10 cellular contexts compared by ENCODE assay signal in the genomic region with DNA sequence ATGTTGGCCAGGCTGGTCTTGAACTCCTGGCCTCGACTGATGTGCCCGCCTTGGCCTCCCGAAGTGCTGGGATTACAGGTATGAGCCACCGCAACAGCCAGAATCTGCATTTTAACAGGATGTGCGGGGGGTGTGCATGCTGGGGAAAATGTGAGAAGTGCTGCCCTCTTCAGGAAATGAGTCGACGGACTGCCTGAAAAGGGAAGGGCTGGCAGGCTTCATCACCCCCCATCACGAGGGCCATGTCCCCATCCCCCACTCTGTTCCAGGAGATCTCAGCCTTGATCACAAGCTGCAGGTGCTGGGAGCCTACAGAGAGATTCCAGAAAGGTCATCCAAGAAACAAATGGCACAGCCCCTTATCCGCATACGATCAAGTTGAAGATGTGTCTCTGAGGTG.
A peak's percentile ranks its signal among the peaks of the same experiment; 100 is the strongest.
DNase-seq lines count a peak whose midpoint lies in the region; ATAC-seq and TF ChIP-seq lines count a peak whose summit lies in the region.
"Had no signal": no experiment of that assay in that cellular context is flagged by ENCODE, and none has a peak within 500 bp of the region (broad histone marks: within the 10 kb centered on the region; RNA-seq: fewer than 3 reads in every experiment).

No MANE protein-coding gene starts in this region.

- H3K9me2 ChIP-seq in OCI-LY7 (ENCODE audit: insufficient read depth, low read length): no peaks in the 10 kb centered on the region

- BruUV-seq in A673 (replicated peaks; lab: Mats Ljungman, UMichigan) (no TSS peak), OCI-LY7 (replicated peaks; lab: Mats Ljungman, UMichigan) (no TSS peak)

- H3K9me3 ChIP-seq in A673 (ENCODE audit: low read depth, low read length, poor library complexity, severe bottlenecking): no peaks in the 10 kb centered on the region
- no peaks in the 10 kb centered on the region for H3K9me3 ChIP-seq in OCI-LY7 (ENCODE audit: low read length)
- H3K9me3 ChIP-seq: heart left ventricle had no signal

- CTCF ChIA-PET in A673 (lab: Charles Lee) (no interaction called here), OCI-LY7 (lab: Charles Lee; ENCODE audit: unreplicated experiment) (no interaction called here)

- intact Hi-C loops in A673 (cut with micrococcal nuclease; ENCODE audit: unreplicated experiment): no loop called here
- intact Hi-C loops in OCI-LY7 (cut with micrococcal nuclease; ENCODE audit: unreplicated experiment): no loop called here

- H3K36me3 ChIP-seq in A673 (ENCODE audit: insufficient read depth, low read length, poor library complexity, severe bottlenecking) (no peaks in the 10 kb centered on the region), OCI-LY7 (ENCODE audit: insufficient read depth, low read length) (no peaks in the 10 kb centered on the region)
- H3K36me3 ChIP-seq: heart left ventricle had no signal

- peak; percentile 29 for DNase-seq in A673 (ENCODE audit: low spot score)
- DNase-seq in GM10266 (ENCODE audit: extremely low spot score): peak; percentile 31
- DNase-seq in OCI-LY7 (ENCODE audit: low spot score): peak; percentile 40
- DNase-seq in fibroblast of mammary gland (ENCODE audit: low read depth): peak; percentile 10
- DNase-seq in 8988T: no peak
- DNase-seq in omental fat pad (ENCODE audit: low spot score): no peak
- DNase-seq: heart left ventricle had no signal

- H3K4me3 ChIP-seq in A673 (ENCODE audit: low read depth, low read length, poor library complexity, severe bottlenecking) (no peak overlapping the region), OCI-LY7 (ENCODE audit: low read depth, low read length, poor library complexity, severe bottlenecking) (no peak overlapping the region), fibroblast of mammary gland (ENCODE audit: control insufficient read depth, low read depth, low read length) (no peak overlapping the region)
- H3K4me3 ChIP-seq: heart left ventricle had no signal

- TF ChIP-seq CTCF in A673 (conservative IDR thresholded peaks at IDR 0.05; ENCODE audit: low read depth, low read length) (peak; percentile 55), GM10266 (IDR thresholded peaks at IDR 0.05; ENCODE audit: control insufficient read depth, insufficient read depth, low read depth, missing control alignments) (peak; percentile 42), OCI-LY7 (conservative IDR thresholded peaks at IDR 0.05; ENCODE audit: low read length) (peak; percentile 73), fibroblast of mammary gland (conservative IDR thresholded peaks at IDR 0.05; ENCODE audit: control insufficient read depth, insufficient read depth, low read depth, low read length) (peak; percentile 33), omental fat pad (IDR thresholded peaks at IDR 0.05) (no peak)

- no peak for ATAC-seq in omental fat pad (ENCODE audit: low FRiP score)
- no peak for ATAC-seq in GM18519 (IDR thresholded peaks at IDR 0.05; ENCODE audit: low FRiP score, unreplicated experiment)
- ATAC-seq in HG03139 (IDR thresholded peaks at IDR 0.05; ENCODE audit: unreplicated experiment): no peak

- H3K4me1 ChIP-seq in A673 (ENCODE audit: insufficient read depth, low read length, poor library complexity, severe bottlenecking): peaks cover 11% of the 10 kb centered on the region
- no peaks in the 10 kb centered on the region for H3K4me1 ChIP-seq in OCI-LY7 (ENCODE audit: insufficient read depth, low read length, poor library complexity, severe bottlenecking)
- H3K4me1 ChIP-seq: heart left ventricle had no signal

- POLR2A ChIA-PET in A673 (lab: Charles Lee; ENCODE audit: low non-redundant PET): no interaction called here
- POLR2A ChIA-PET in OCI-LY7 (lab: Charles Lee): interaction anchor here (1.2 to 1.3 kb wide), 2 partner anchors 12 to 50 kb away, joined by 4 to 5 read pairs; no protein-coding TSS in a partner anchor

- no peaks in the 10 kb centered on the region for H4K20me1 ChIP-seq in OCI-LY7 (ENCODE audit: insufficient read depth, low read length)

- H3K27ac ChIP-seq in A673 (ENCODE audit: low read depth, low read length, poor library complexity, severe bottlenecking) (no peak overlapping the region), OCI-LY7 (ENCODE audit: low read depth, low read length, poor library complexity, severe bottlenecking) (no peak overlapping the region)
- H3K27ac ChIP-seq: heart left ventricle, VCaP had no signal

- H3K79me2 ChIP-seq in OCI-LY7 (ENCODE audit: insufficient read depth, low read depth, low read length): no peaks in the 10 kb centered on the region

- H3K4me2 ChIP-seq in OCI-LY7 (ENCODE audit: low read length): no peak overlapping the region

- H3K27me3 ChIP-seq in A673 (replicated peaks; ENCODE audit: insufficient read depth, low read depth, low read length, poor library complexity): peaks cover 14% of the 10 kb centered on the region

- no peak overlapping the region for H2AFZ ChIP-seq in OCI-LY7 (ENCODE audit: low read length)

Comparison
In these comparisons a context has a peak if more than half of its experiments do, and no peak if none do; other contexts are left out.
1. DNase-seq: peak in A673 (single experiment), GM10266 (single experiment), OCI-LY7 (single experiment) and fibroblast of mammary gland (single experiment); none in 8988T (single experiment) and omental fat pad (single experiment).
2. CTCF ChIP-seq: peak in A673 (single experiment), GM10266 (single experiment), OCI-LY7 (single experiment) and fibroblast of mammary gland (single experiment); none in omental fat pad (0 of 3).